ENCODE assay signal across 28 cellular contexts in the genomic region with DNA sequence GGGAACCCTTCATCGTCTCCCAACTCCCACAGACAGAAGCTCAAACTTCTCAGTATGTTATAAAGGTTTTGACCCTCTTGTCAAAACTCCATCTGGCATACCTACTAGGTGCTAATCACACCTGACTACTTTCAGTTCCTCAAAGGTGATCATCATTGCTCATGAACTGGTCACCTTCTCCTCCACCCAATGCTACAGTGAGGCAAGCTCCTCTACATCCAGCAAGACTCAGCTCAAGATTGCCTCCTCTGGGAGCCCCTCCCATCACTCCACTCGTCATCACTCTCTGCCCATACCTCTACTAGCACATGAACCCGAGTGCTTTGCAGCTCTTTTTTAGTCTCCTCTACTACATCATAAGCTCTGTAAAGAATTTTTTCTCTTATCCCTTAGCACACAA.
DNase-seq lines count a peak whose midpoint lies in the region; ATAC-seq, FAIRE-seq and TF ChIP-seq lines count a peak whose summit lies in the region.
"Had no signal": no experiment of that assay in that cellular context is flagged by ENCODE, and none has a peak within 500 bp of the region (broad histone marks: within the 10 kb centered on the region; RNA-seq: fewer than 3 reads in every experiment).

No MANE protein-coding gene starts in this region.

- no peak for FAIRE-seq in GM12891 (lab: Jason Lieb, UNC)
- FAIRE-seq: colon, RCC 7860 had no signal

- peaks cover 0 to 11% of the 10 kb centered on the region in 2 donors for H3K4me1 ChIP-seq in mucosa of rectum (ENCODE audit: control insufficient read depth in 2 of 2, insufficient read depth in 2 of 2, low read length in 2 of 2)
- peaks cover 0 to 79% (median 25%) of the 10 kb centered on the region in 4 donors for H3K4me1 ChIP-seq in tibial artery
- H3K4me1 ChIP-seq: psoas muscle had no signal

- no peak overlapping the region for H3K4me3 Mint-ChIP-seq in chondrocyte (ENCODE audit: unreplicated experiment)
- H3K4me3 Mint-ChIP-seq: activated CD4-positive, alpha-beta T cell treated with anti-CD3 and anti-CD28 coated beads, Interleukin-2, amount 10 ng/mL, durations not matched to agents 24 days and 14 days; activated naive CD8-positive, alpha-beta T cell treated with anti-CD3 and anti-CD28 coated beads, Interleukin-2, amount 50 U/mL, for 24 hours; activated T-cell treated with anti-CD3 and anti-CD28 coated beads, Interleukin-2, amount 50 U/mL, for 4 hours; brain; effector memory CD8-positive, alpha-beta T cell; stimulated activated memory B cell treated with anti-CD40 and anti-IgM and Interleukin-4, amounts not matched to agents 10 μg/mL and 1 μg/mL and 100 μg/mL, for 72 hours had no signal

- H3K4me1 Mint-ChIP-seq in chondrocyte (ENCODE audit: low read depth): peaks cover 62% of the 10 kb centered on the region
- H3K4me1 Mint-ChIP-seq: stimulated activated memory B cell treated with anti-CD40 and anti-IgM and Interleukin-4, amounts not matched to agents 10 μg/mL and 1 μg/mL and 100 μg/mL, for 72 hours had no signal

- DNase-seq in GM12891 (ENCODE audit: insufficient read length, low spot score): no peak
- no peak for DNase-seq in chondrocyte (ENCODE audit: low spot score)
- no peak for DNase-seq in tibial artery
- no peak for DNase-seq in HuH-7 (ENCODE audit: low spot score)
- no peak for DNase-seq in OCI-M1 (lab: John Stamatoyannopoulos, UW)
- DNase-seq: activated CD4-positive, alpha-beta T cell treated with anti-CD3 and anti-CD28 coated beads, Interleukin-2, amount 10 ng/mL, durations not matched to agents 24 days and 14 days; activated naive CD8-positive, alpha-beta T cell treated with anti-CD3 and anti-CD28 coated beads, Interleukin-2, amount 50 U/mL, for 24 hours; activated T-cell treated with anti-CD3 and anti-CD28 coated beads, Interleukin-2, amount 50 U/mL, for 4 hours; effector memory CD8-positive, alpha-beta T cell; foreskin melanocyte; NCI-H1694 treated with DMSO at 0.1 percent for 48 hours; NCI-H2171 treated with DMSO at 0.1 percent for 48 hours; NCI-H510A treated with DMSO at 0.1 percent for 48 hours; psoas muscle; SIG-M5; sigmoid colon; stimulated activated CD4-positive, alpha-beta T cell treated with anti-CD3 and anti-CD28 coated beads, Interleukin-4, amount 100 ng/mL, for 4 hours; SW 1271; T1000; WERI-Rb-1 had no signal

- H3K36me3 ChIP-seq in mucosa of rectum (ENCODE audit: control insufficient read depth in 2 of 2, insufficient read depth in 2 of 2, low read length in 2 of 2) (peaks cover 0 to 8% of the 10 kb centered on the region in 2 donors), tibial artery (peaks cover 0 to 8% (median 0%) of the 10 kb centered on the region in 3 donors)
- H3K36me3 ChIP-seq: BLaER1, sigmoid colon, WERI-Rb-1 had no signal

- no peaks in the 10 kb centered on the region for H3K27me3 Mint-ChIP-seq in chondrocyte (ENCODE audit: low read depth)
- H3K27me3 Mint-ChIP-seq: activated CD4-positive, alpha-beta T cell treated with anti-CD3 and anti-CD28 coated beads, Interleukin-2, amount 10 ng/mL, durations not matched to agents 24 days and 14 days; activated naive CD8-positive, alpha-beta T cell treated with anti-CD3 and anti-CD28 coated beads, Interleukin-2, amount 50 U/mL, for 24 hours; brain; effector memory CD8-positive, alpha-beta T cell; stimulated activated memory B cell treated with anti-CD40 and anti-IgM and Interleukin-4, amounts not matched to agents 10 μg/mL and 1 μg/mL and 100 μg/mL, for 72 hours had no signal

- peak overlapping the region; percentile 64 for H3K27ac Mint-ChIP-seq in chondrocyte (ENCODE audit: unreplicated experiment)
- H3K27ac Mint-ChIP-seq: activated CD4-positive, alpha-beta T cell treated with anti-CD3 and anti-CD28 coated beads, Interleukin-2, amount 10 ng/mL, durations not matched to agents 24 days and 14 days; activated naive CD8-positive, alpha-beta T cell treated with anti-CD3 and anti-CD28 coated beads, Interleukin-2, amount 50 U/mL, for 24 hours; effector memory CD8-positive, alpha-beta T cell; stimulated activated memory B cell treated with anti-CD40 and anti-IgM and Interleukin-4, amounts not matched to agents 10 μg/mL and 1 μg/mL and 100 μg/mL, for 72 hours had no signal

- no peak overlapping the region for H3K4me3 ChIP-seq in mucosa of rectum (ENCODE audit: low read length in 2 of 2)
- no peak overlapping the region for H3K4me3 ChIP-seq in tibial artery
- H3K4me3 ChIP-seq: BLaER1, psoas muscle, sigmoid colon had no signal

- no peaks in the 10 kb centered on the region for H3K9me3 ChIP-seq in mucosa of rectum (ENCODE audit: control insufficient read depth in 2 of 2, low read length in 2 of 2)
- no peaks in the 10 kb centered on the region for H3K9me3 ChIP-seq in tibial artery
- H3K9me3 ChIP-seq: BLaER1, psoas muscle, sigmoid colon had no signal

- no peak overlapping the region for H3K9ac ChIP-seq in mucosa of rectum (ENCODE audit: low read depth in 1 of 2, low read length in 2 of 2)
- H3K9ac ChIP-seq: BLaER1 had no signal

- H3K27ac ChIP-seq in mucosa of rectum (ENCODE audit: low read depth in 2 of 2, low read length in 2 of 2) (peak overlapping the region; percentile 63 to 66), tibial artery (peak overlapping the region; percentile 78 to 82)
- H3K27ac ChIP-seq: BLaER1, WERI-Rb-1 had no signal

- TF ChIP-seq CTCF in chondrocyte (IDR thresholded peaks at IDR 0.05) (no peak), tibial artery (IDR thresholded peaks at IDR 0.05) (no peak)

- H3K9me3 Mint-ChIP-seq in chondrocyte (ENCODE audit: low read depth): peaks cover 10% of the 10 kb centered on the region
- H3K9me3 Mint-ChIP-seq: activated T-cell treated with anti-CD3 and anti-CD28 coated beads, Interleukin-2, amount 50 U/mL, for 4 hours; brain had no signal

- ATAC-seq in GM18858 (IDR thresholded peaks at IDR 0.05; ENCODE audit: unreplicated experiment) (no peak), HG03095 (IDR thresholded peaks at IDR 0.05; ENCODE audit: unreplicated experiment) (no peak)
- ATAC-seq: activated naive CD8-positive, alpha-beta T cell treated with anti-CD3 and anti-CD28 coated beads, Interleukin-2, amount 50 U/mL, for 24 hours; activated T-cell treated with anti-CD3 and anti-CD28 coated beads, Interleukin-2, amount 50 U/mL, for 4 hours; effector memory CD8-positive, alpha-beta T cell; psoas muscle; stimulated activated memory B cell treated with anti-CD40 and anti-IgM and Interleukin-4, amounts not matched to agents 10 μg/mL and 1 μg/mL and 100 μg/mL, for 72 hours had no signal

- H3K36me3 Mint-ChIP-seq in chondrocyte (ENCODE audit: low read depth): peaks cover 9% of the 10 kb centered on the region
- H3K36me3 Mint-ChIP-seq: stimulated activated memory B cell treated with anti-CD40 and anti-IgM and Interleukin-4, amounts not matched to agents 10 μg/mL and 1 μg/mL and 100 μg/mL, for 72 hours had no signal

- no peak for TF ChIP-seq POLR2A in GM12891 (IDR thresholded peaks at IDR 0.05; ENCODE audit: low read depth, low read length)

- intact Hi-C loops in tibial artery (cut with DNase I; ENCODE audit: low total_unique reads): no loop called here

- H3K27me3 ChIP-seq in mucosa of rectum (ENCODE audit: control insufficient read depth in 2 of 2, insufficient read depth in 2 of 2, low read length in 2 of 2) (no peaks in the 10 kb centered on the region), tibial artery (no peaks in the 10 kb centered on the region)
- H3K27me3 ChIP-seq: BLaER1, sigmoid colon had no signal

TF ChIP-seq in GM12891, 5 proteins besides CTCF, POLR2A, EP300 and RAD21:
- TF ChIP-seq SPI1 (IDR thresholded peaks at IDR 0.05; ENCODE audit: low read depth, low read length): peak; percentile 83
- no peak for TF ChIP-seq TAF1 (IDR thresholded peaks at IDR 0.05; ENCODE audit: low read depth, low read length)
